ENCODE assay signal across 27 cellular contexts in the genomic region with DNA sequence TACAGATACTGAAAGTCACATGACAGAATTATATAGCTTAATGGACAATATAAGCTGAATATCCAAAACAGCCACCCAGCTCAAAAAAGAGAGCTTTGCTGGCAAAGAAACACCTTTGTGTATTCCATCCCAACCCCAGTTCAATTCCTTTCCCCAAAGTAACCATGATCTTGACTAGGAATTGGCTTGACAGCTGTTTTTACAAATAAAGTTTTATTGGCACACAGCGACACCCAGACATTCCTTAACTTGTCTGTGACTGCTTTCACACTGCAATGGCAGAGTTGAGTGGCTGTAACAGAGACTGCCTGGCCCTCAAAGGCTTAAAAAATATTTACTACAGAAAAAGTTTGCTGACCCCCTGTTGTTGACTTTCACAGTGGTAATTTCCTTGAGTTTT.
"Had no signal": no experiment of that assay in that cellular context is flagged by ENCODE, and none has a peak within 500 bp of the region (broad histone marks: within the 10 kb centered on the region; RNA-seq: fewer than 3 reads in every experiment).

No MANE protein-coding gene starts in this region.

- DNase-seq: stimulated activated CD4-positive, alpha-beta T cell treated with anti-CD3 and anti-CD28 coated beads, Interleukin-2, amount 100 ng/mL, for 48 hours; stimulated activated CD4-positive, alpha-beta T cell treated with anti-CD3 and anti-CD28 coated beads, Interleukin-4, amount 100 ng/mL, for 1 hour; stimulated activated CD4-positive, alpha-beta T cell treated with anti-CD3 and anti-CD28 coated beads, Interleukin-4, amount 100 ng/mL, for 24 hours; stimulated activated CD4-positive, alpha-beta T cell treated with anti-CD3 and anti-CD28 coated beads, Interleukin-4, amount 100 ng/mL, for 4 hours; stimulated activated CD8-positive, alpha-beta memory T cell treated with anti-CD3 and anti-CD28 coated beads, Interleukin-4, amount 100 ng/mL, for 48 hours; stimulated activated naive B cell treated with anti-CD40 and anti-IgM and Interleukin-4, amounts not matched to agents 10 μg/mL and 1 μg/mL and 100 μg/mL, for 72 hours; stimulated activated naive CD4-positive, alpha-beta T cell; stimulated activated naive CD4-positive, alpha-beta T cell treated with Interleukin-2 at 50 U/mL for 16 hours; stimulated activated naive CD8-positive, alpha-beta T cell treated with anti-CD3 and anti-CD28 coated beads, Interleukin-15, amount 100 ng/mL, for 72 hours; stimulated activated naive CD8-positive, alpha-beta T cell treated with anti-CD3 and anti-CD28 coated beads, Interleukin-15, Interleukin-2, amounts not matched to agents 100 U/mL and 50 U/mL, for 24 hours; stomach; substantia nigra; testis; thyroid gland; tibial artery; transverse colon; trophoblast cell; upper lobe of left lung; upper lobe of right lung; uterus had no signal

- H3K27me3 ChIP-seq: stomach, suprapubic skin, testis, thyroid gland, tibial artery, tibial nerve, transverse colon, upper lobe of left lung, upper lobe of right lung, uterus, vagina had no signal

- H3K4me1 ChIP-seq: stomach, suprapubic skin, testis, thyroid gland, tibial artery, tibial nerve, transverse colon, upper lobe of left lung, upper lobe of right lung, uterus, vagina had no signal

- H3K36me3 ChIP-seq: stomach, suprapubic skin, thoracic aorta, thyroid gland, tibial artery, tibial nerve, transverse colon, upper lobe of left lung, upper lobe of right lung, uterus, vagina had no signal

- FAIRE-seq: urothelium cell line had no signal

- H3K4me3 ChIP-seq: stomach, suprapubic skin, testis, thoracic aorta, thyroid gland, tibial artery, tibial nerve, transverse colon, upper lobe of left lung, upper lobe of right lung, uterus, vagina had no signal

- H3K27ac ChIP-seq: stomach, suprapubic skin, testis, thoracic aorta, thyroid gland, tibial artery, tibial nerve, transverse colon, upper lobe of left lung, upper lobe of right lung, uterus, vagina had no signal

- H3K9me3 ChIP-seq: stomach, suprapubic skin, testis, thoracic aorta, thyroid gland, tibial artery, tibial nerve, transverse colon, upper lobe of left lung, upper lobe of right lung, uterus, vagina had no signal

- ATAC-seq: stimulated activated effector memory CD8-positive, alpha-beta T cell treated with anti-CD3 and anti-CD28 coated beads, Interleukin-12 subunit alpha, Interleukin-12 subunit beta, amount 100 ng/mL, for 72 hours; stimulated activated memory B cell treated with anti-CD40 and anti-IgM and Interleukin-4, amounts not matched to agents 10 μg/mL and 1 μg/mL and 100 μg/mL, for 72 hours; stimulated activated naive B cell treated with anti-CD40 and anti-IgM and Interleukin-4, amounts not matched to agents 10 μg/mL and 1 μg/mL and 100 μg/mL, for 72 hours; stimulated activated naive CD8-positive, alpha-beta T cell treated with anti-CD3 and anti-CD28 coated beads, Interleukin-15, amount 100 ng/mL, for 72 hours; stimulated activated naive CD8-positive, alpha-beta T cell treated with anti-CD3 and anti-CD28 coated beads, Interleukin-15, Interleukin-2, amounts not matched to agents 100 U/mL and 50 U/mL, for 24 hours; upper lobe of right lung had no signal
